1 cellular context compared by ENCODE assay signal in the genomic region with DNA sequence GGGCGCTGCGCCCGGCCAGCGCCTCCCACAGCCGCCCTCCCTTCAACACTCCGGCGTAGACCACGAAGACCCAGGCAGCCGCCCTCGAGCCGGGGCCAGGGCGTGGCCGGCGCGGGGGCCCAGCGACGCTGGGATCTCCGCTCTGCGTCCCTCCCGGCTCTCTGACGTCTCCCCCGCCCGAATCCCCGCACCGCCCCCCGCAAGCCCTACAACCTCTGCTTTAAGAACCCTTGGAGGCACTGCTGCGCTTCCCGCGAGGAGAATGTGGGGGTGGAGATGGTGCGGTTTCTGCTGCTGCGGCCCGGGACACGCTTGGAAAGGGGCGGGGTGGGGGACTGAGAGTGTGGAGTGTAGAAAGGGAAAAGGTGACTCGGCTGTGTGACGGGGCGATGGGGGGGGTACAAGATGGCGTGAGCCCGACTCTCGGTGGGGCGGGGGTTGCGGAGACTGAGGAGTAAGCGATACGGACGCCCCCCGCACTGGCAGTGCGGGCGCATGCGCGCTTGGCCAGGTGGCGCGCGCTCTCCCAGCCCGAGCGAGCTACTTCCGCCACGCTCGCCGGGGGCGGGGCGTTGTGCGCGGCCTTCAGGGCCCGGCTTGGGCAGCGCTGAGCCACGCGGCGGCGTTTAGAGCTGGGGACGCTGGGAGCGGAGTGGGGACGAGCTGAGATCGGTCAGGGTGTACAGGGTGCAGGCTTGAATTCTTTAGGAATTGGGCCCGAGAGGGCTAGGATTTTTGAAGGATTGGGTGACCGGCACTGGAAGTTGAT.
TF ChIP-seq lines count a peak whose summit lies in the region.

SUPT3H (minus strand) TSS at position 380 of the 769 bp plus-strand sequence.

TF ChIP-seq in HepG2, 621 proteins besides CTCF, POLR2A, EP300 and RAD21 (continued from another document):
- TF ChIP-seq ZBTB14 (CRISPR knock-in tag; IDR thresholded peaks at IDR 0.05) (peak; percentile 76), ZNF280D (CRISPR knock-in tag; IDR thresholded peaks at IDR 0.05) (peak; percentile 91), AGO2 (optimal IDR thresholded peaks at IDR 0.05; ENCODE audit: low read depth, low read length) (peak; percentile 75), KLF9 (CRISPR knock-in tag; IDR thresholded peaks at IDR 0.05; ENCODE audit: low read depth) (peak; percentile 77; the same call in 1 of the 2 replicates), THYN1 (CRISPR knock-in tag; IDR thresholded peaks at IDR 0.05; ENCODE audit: borderline replicate concordance, low read depth) (no peak), DPF2 (CRISPR knock-in tag; IDR thresholded peaks at IDR 0.05; ENCODE audit: borderline replicate concordance, low read depth) (peak; percentile 4), RFX3 (CRISPR knock-in tag; IDR thresholded peaks at IDR 0.05) (no peak), MYPOP (CRISPR knock-in tag; IDR thresholded peaks at IDR 0.05) (peak; percentile 82), ZNF251 (CRISPR knock-in tag; IDR thresholded peaks at IDR 0.05) (no peak; the same call in 1 of the 2 replicates), ZNF576 (CRISPR knock-in tag; IDR thresholded peaks at IDR 0.05) (no peak)
- TF ChIP-seq, protein P1, sequence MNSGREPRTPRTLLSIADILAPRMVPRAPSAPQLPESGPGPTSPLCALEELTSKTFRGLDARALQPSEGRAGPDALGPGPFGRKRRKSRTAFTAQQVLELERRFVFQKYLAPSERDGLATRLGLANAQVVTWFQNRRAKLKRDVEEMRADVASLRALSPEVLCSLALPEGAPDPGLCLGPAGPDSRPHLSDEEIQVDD (CRISPR knock-in tag; IDR thresholded peaks at IDR 0.05; ENCODE audit: borderline replicate concordance), result peak; percentile 90; the same call in 1 of the 2 replicates
- TF ChIP-seq, protein P2, sequence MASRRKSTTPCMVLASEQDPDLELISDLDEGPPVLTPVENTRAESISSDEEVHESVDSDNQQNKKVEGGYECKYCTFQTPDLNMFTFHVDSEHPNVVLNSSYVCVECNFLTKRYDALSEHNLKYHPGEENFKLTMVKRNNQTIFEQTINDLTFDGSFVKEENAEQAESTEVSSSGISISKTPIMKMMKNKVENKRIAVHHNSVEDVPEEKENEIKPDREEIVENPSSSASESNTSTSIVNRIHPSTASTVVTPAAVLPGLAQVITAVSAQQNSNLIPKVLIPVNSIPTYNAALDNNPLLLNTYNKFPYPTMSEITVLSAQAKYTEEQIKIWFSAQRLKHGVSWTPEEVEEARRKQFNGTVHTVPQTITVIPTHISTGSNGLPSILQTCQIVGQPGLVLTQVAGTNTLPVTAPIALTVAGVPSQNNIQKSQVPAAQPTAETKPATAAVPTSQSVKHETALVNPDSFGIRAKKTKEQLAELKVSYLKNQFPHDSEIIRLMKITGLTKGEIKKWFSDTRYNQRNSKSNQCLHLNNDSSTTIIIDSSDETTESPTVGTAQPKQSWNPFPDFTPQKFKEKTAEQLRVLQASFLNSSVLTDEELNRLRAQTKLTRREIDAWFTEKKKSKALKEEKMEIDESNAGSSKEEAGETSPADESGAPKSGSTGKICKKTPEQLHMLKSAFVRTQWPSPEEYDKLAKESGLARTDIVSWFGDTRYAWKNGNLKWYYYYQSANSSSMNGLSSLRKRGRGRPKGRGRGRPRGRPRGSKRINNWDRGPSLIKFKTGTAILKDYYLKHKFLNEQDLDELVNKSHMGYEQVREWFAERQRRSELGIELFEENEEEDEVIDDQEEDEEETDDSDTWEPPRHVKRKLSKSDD (CRISPR knock-in tag; IDR thresholded peaks at IDR 0.05; ENCODE audit: low read depth), result peak; percentile 34; the same call in 1 of the 2 replicates
- TF ChIP-seq, protein P3, sequence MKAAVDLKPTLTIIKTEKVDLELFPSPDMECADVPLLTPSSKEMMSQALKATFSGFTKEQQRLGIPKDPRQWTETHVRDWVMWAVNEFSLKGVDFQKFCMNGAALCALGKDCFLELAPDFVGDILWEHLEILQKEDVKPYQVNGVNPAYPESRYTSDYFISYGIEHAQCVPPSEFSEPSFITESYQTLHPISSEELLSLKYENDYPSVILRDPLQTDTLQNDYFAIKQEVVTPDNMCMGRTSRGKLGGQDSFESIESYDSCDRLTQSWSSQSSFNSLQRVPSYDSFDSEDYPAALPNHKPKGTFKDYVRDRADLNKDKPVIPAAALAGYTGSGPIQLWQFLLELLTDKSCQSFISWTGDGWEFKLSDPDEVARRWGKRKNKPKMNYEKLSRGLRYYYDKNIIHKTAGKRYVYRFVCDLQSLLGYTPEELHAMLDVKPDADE (CRISPR knock-in tag; IDR thresholded peaks at IDR 0.05), result no peak; the same call in 1 of the 2 replicates
